In the genomic region with DNA sequence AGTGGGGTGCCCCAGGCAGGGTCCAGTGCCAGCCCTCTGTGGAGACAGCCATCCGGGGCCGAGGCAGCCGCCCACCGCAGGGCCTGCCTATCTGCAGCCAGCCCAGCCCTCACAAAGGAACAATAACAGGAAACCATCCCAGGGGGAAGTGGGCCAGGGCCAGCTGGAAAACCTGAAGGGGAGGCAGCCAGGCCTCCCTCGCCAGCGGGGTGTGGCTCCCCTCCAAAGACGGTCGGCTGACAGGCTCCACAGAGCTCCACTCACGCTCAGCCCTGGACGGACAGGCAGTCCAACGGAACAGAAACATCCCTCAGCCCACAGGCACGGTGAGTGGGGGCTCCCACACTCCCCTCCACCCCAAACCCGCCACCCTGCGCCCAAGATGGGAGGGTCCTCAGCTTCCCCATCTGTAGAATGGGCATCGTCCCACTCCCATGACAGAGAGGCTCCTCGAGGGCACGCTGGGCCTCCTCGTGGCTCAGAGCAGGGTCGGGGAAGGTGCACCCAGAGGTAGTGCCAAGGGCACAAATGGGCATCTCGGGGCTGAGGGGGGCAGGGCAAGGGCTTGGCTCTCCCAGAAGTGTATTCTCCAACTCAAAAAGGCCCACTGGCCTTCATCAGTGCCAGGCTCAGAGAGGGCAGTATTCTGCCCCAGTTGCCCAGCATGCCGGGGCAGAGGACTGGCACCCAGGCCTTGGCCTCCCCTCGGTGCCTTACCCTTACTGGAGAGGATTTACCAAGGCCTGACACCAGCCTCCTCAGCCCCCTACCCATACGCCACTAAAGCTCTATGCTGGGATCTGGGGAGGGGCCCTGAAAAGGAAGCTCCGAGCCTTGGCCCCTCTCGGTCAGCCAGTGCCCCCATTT, we compare ENCODE assay signal across 1 cellular context.
TF ChIP-seq lines count a peak whose summit lies in the region.

A gene with protein sequence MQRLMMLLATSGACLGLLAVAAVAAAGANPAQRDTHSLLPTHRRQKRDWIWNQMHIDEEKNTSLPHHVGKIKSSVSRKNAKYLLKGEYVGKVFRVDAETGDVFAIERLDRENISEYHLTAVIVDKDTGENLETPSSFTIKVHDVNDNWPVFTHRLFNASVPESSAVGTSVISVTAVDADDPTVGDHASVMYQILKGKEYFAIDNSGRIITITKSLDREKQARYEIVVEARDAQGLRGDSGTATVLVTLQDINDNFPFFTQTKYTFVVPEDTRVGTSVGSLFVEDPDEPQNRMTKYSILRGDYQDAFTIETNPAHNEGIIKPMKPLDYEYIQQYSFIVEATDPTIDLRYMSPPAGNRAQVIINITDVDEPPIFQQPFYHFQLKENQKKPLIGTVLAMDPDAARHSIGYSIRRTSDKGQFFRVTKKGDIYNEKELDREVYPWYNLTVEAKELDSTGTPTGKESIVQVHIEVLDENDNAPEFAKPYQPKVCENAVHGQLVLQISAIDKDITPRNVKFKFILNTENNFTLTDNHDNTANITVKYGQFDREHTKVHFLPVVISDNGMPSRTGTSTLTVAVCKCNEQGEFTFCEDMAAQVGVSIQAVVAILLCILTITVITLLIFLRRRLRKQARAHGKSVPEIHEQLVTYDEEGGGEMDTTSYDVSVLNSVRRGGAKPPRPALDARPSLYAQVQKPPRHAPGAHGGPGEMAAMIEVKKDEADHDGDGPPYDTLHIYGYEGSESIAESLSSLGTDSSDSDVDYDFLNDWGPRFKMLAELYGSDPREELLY (plus strand): TSS at position 259 of the 867 bp plus-strand sequence. CDS start 12,647 bp downstream, outside the sequence.

TF ChIP-seq in WTC11, 78 proteins besides CTCF, POLR2A, EP300 and RAD21 (continued from another document):
- TF ChIP-seq, protein P1, sequence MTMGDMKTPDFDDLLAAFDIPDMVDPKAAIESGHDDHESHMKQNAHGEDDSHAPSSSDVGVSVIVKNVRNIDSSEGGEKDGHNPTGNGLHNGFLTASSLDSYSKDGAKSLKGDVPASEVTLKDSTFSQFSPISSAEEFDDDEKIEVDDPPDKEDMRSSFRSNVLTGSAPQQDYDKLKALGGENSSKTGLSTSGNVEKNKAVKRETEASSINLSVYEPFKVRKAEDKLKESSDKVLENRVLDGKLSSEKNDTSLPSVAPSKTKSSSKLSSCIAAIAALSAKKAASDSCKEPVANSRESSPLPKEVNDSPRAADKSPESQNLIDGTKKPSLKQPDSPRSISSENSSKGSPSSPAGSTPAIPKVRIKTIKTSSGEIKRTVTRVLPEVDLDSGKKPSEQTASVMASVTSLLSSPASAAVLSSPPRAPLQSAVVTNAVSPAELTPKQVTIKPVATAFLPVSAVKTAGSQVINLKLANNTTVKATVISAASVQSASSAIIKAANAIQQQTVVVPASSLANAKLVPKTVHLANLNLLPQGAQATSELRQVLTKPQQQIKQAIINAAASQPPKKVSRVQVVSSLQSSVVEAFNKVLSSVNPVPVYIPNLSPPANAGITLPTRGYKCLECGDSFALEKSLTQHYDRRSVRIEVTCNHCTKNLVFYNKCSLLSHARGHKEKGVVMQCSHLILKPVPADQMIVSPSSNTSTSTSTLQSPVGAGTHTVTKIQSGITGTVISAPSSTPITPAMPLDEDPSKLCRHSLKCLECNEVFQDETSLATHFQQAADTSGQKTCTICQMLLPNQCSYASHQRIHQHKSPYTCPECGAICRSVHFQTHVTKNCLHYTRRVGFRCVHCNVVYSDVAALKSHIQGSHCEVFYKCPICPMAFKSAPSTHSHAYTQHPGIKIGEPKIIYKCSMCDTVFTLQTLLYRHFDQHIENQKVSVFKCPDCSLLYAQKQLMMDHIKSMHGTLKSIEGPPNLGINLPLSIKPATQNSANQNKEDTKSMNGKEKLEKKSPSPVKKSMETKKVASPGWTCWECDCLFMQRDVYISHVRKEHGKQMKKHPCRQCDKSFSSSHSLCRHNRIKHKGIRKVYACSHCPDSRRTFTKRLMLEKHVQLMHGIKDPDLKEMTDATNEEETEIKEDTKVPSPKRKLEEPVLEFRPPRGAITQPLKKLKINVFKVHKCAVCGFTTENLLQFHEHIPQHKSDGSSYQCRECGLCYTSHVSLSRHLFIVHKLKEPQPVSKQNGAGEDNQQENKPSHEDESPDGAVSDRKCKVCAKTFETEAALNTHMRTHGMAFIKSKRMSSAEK (CRISPR knock-in tag; IDR thresholded peaks at IDR 0.05; ENCODE audit: borderline replicate concordance): no peak
- TF ChIP-seq, protein P2, sequence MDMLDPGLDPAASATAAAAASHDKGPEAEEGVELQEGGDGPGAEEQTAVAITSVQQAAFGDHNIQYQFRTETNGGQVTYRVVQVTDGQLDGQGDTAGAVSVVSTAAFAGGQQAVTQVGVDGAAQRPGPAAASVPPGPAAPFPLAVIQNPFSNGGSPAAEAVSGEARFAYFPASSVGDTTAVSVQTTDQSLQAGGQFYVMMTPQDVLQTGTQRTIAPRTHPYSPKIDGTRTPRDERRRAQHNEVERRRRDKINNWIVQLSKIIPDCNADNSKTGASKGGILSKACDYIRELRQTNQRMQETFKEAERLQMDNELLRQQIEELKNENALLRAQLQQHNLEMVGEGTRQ (CRISPR knock-in tag; IDR thresholded peaks at IDR 0.05): no peak
- TF ChIP-seq, protein P3, sequence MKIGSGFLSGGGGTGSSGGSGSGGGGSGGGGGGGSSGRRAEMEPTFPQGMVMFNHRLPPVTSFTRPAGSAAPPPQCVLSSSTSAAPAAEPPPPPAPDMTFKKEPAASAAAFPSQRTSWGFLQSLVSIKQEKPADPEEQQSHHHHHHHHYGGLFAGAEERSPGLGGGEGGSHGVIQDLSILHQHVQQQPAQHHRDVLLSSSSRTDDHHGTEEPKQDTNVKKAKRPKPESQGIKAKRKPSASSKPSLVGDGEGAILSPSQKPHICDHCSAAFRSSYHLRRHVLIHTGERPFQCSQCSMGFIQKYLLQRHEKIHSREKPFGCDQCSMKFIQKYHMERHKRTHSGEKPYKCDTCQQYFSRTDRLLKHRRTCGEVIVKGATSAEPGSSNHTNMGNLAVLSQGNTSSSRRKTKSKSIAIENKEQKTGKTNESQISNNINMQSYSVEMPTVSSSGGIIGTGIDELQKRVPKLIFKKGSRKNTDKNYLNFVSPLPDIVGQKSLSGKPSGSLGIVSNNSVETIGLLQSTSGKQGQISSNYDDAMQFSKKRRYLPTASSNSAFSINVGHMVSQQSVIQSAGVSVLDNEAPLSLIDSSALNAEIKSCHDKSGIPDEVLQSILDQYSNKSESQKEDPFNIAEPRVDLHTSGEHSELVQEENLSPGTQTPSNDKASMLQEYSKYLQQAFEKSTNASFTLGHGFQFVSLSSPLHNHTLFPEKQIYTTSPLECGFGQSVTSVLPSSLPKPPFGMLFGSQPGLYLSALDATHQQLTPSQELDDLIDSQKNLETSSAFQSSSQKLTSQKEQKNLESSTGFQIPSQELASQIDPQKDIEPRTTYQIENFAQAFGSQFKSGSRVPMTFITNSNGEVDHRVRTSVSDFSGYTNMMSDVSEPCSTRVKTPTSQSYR (CRISPR knock-in tag; IDR thresholded peaks at IDR 0.05): no peak
- TF ChIP-seq GABPB1 (CRISPR knock-in tag; IDR thresholded peaks at IDR 0.05): no peak
- no peak for TF ChIP-seq TP53 (CRISPR knock-in tag; IDR thresholded peaks at IDR 0.05)
- no peak for TF ChIP-seq ZNF671 (CRISPR knock-in tag; IDR thresholded peaks at IDR 0.05)
- TF ChIP-seq, protein P4, sequence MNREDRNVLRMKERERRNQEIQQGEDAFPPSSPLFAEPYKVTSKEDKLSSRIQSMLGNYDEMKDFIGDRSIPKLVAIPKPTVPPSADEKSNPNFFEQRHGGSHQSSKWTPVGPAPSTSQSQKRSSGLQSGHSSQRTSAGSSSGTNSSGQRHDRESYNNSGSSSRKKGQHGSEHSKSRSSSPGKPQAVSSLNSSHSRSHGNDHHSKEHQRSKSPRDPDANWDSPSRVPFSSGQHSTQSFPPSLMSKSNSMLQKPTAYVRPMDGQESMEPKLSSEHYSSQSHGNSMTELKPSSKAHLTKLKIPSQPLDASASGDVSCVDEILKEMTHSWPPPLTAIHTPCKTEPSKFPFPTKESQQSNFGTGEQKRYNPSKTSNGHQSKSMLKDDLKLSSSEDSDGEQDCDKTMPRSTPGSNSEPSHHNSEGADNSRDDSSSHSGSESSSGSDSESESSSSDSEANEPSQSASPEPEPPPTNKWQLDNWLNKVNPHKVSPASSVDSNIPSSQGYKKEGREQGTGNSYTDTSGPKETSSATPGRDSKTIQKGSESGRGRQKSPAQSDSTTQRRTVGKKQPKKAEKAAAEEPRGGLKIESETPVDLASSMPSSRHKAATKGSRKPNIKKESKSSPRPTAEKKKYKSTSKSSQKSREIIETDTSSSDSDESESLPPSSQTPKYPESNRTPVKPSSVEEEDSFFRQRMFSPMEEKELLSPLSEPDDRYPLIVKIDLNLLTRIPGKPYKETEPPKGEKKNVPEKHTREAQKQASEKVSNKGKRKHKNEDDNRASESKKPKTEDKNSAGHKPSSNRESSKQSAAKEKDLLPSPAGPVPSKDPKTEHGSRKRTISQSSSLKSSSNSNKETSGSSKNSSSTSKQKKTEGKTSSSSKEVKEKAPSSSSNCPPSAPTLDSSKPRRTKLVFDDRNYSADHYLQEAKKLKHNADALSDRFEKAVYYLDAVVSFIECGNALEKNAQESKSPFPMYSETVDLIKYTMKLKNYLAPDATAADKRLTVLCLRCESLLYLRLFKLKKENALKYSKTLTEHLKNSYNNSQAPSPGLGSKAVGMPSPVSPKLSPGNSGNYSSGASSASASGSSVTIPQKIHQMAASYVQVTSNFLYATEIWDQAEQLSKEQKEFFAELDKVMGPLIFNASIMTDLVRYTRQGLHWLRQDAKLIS (CRISPR knock-in tag; IDR thresholded peaks at IDR 0.05; ENCODE audit: borderline replicate concordance): no peak
- no peak for TF ChIP-seq FOXP1 (CRISPR knock-in tag; IDR thresholded peaks at IDR 0.05; ENCODE audit: borderline replicate concordance)
- no peak for TF ChIP-seq CREB1 (CRISPR knock-in tag; IDR thresholded peaks at IDR 0.05)
- TF ChIP-seq TEAD4 (CRISPR knock-in tag; IDR thresholded peaks at IDR 0.05): no peak
- TF ChIP-seq ETV6 (CRISPR knock-in tag; IDR thresholded peaks at IDR 0.05): no peak
- TF ChIP-seq NR1H2 (CRISPR knock-in tag; IDR thresholded peaks at IDR 0.05): no peak
